Comparison of ENCODE assay signal across 27 cellular contexts in genomic region chr7:156554488-156554887, GRCh38.
"Had no signal": no experiment of that assay in that cellular context is flagged by ENCODE, and none has a peak within 500 bp of the region (broad histone marks: within the 10 kb centered on the region; RNA-seq: fewer than 3 reads in every experiment).

No MANE protein-coding gene starts in this region.

- H3K4me3 ChIP-seq: breast epithelium, hepatocyte, lower lobe of right lung, sigmoid colon, smooth muscle cell, stomach, suprapubic skin, tibial nerve had no signal

- H3K27ac ChIP-seq: breast epithelium, hepatocyte, lower lobe of right lung, sigmoid colon, stomach, suprapubic skin, tibial nerve had no signal

- H3K27me3 Mint-ChIP-seq: activated naive CD8-positive, alpha-beta T cell treated with anti-CD3 and anti-CD28 coated beads for 36 hours had no signal

- H3K9me3 ChIP-seq: breast epithelium, lower lobe of right lung, sigmoid colon, stomach, suprapubic skin, tibial nerve had no signal

- H3K27ac Mint-ChIP-seq: activated naive CD8-positive, alpha-beta T cell treated with anti-CD3 and anti-CD28 coated beads for 36 hours; immature natural killer cell; naive thymus-derived CD4-positive, alpha-beta T cell; stimulated activated memory B cell treated with anti-CD40 and anti-IgM and Interleukin-4, amounts not matched to agents 10 μg/mL and 1 μg/mL and 100 μg/mL, for 72 hours had no signal

- ATAC-seq: esophagus mucosa; lower lobe of right lung; naive thymus-derived CD4-positive, alpha-beta T cell; stimulated activated memory B cell treated with anti-CD40 and anti-IgM and Interleukin-4, amounts not matched to agents 10 μg/mL and 1 μg/mL and 100 μg/mL, for 72 hours had no signal

- H3K4me1 ChIP-seq: breast epithelium, lower lobe of right lung, sigmoid colon, stomach, suprapubic skin, tibial nerve had no signal

- H3K4me1 Mint-ChIP-seq: activated naive CD8-positive, alpha-beta T cell treated with anti-CD3 and anti-CD28 coated beads for 36 hours; central memory CD8-positive, alpha-beta T cell; immature natural killer cell; naive thymus-derived CD4-positive, alpha-beta T cell; neural crest cell; stimulated activated memory B cell treated with anti-CD40 and anti-IgM and Interleukin-4, amounts not matched to agents 10 μg/mL and 1 μg/mL and 100 μg/mL, for 72 hours had no signal

- H3K9me3 Mint-ChIP-seq: activated naive CD8-positive, alpha-beta T cell treated with anti-CD3 and anti-CD28 coated beads for 36 hours; central memory CD8-positive, alpha-beta T cell; neural crest cell; stimulated activated memory B cell treated with anti-CD40 and anti-IgM and Interleukin-4, amounts not matched to agents 10 μg/mL and 1 μg/mL and 100 μg/mL, for 72 hours had no signal

- FAIRE-seq: colon had no signal

- H3K4me3 Mint-ChIP-seq: activated naive CD8-positive, alpha-beta T cell treated with anti-CD3 and anti-CD28 coated beads for 36 hours; central memory CD8-positive, alpha-beta T cell; immature natural killer cell; naive thymus-derived CD4-positive, alpha-beta T cell; neural crest cell; stimulated activated memory B cell treated with anti-CD40 and anti-IgM and Interleukin-4, amounts not matched to agents 10 μg/mL and 1 μg/mL and 100 μg/mL, for 72 hours had no signal

- H3K36me3 ChIP-seq: breast epithelium, lower lobe of right lung, sigmoid colon, suprapubic skin had no signal

- DNase-seq: activated CD4-positive, alpha-beta T cell treated with anti-CD3 and anti-CD28 coated beads for 4 hours; activated CD4-positive, alpha-beta T cell treated with anti-CD3 and anti-CD28 coated beads, Interleukin-2, amount 50 U/mL, for 48 hours; activated CD4-positive, CD25-positive, alpha-beta regulatory T cell; activated naive CD4-positive, alpha-beta T cell treated with Interleukin-2 at 50 U/mL for 16 hours; activated naive CD8-positive, alpha-beta T cell treated with anti-CD3 and anti-CD28 coated beads for 36 hours; activated T-cell treated with anti-CD3 and anti-CD28 coated beads, Interleukin-2, amount 50 U/mL, for 48 hours; amniotic stem cell; effector memory CD4-positive, alpha-beta T cell; foreskin melanocyte; glutamatergic neuron; immature natural killer cell; lower lobe of right lung; naive thymus-derived CD4-positive, alpha-beta T cell; occipital lobe; sigmoid colon; stimulated activated CD4-positive, alpha-beta T cell treated with anti-CD3 and anti-CD28 coated beads, Interleukin-15, amount 100 ng/mL, for 24 hours; stomach had no signal

- H3K79me2 ChIP-seq: hepatocyte had no signal

- H3K4me2 ChIP-seq: hepatocyte, smooth muscle cell had no signal

- H2AFZ ChIP-seq: hepatocyte had no signal

- H3K27me3 ChIP-seq: breast epithelium, hepatocyte, sigmoid colon, stomach, suprapubic skin, tibial nerve had no signal

- H3K36me3 Mint-ChIP-seq: activated naive CD8-positive, alpha-beta T cell treated with anti-CD3 and anti-CD28 coated beads for 36 hours; immature natural killer cell; naive thymus-derived CD4-positive, alpha-beta T cell had no signal
